In genomic region chr5:132228241-132229035, GRCh38 we compare ENCODE assay signal across 8 cellular contexts. TPM values are rescaled to one million over a fixed set of nuclear protein-coding genes. Genes with fewer than 3 reads are reported as not detected.
DNase-seq lines count a peak whose midpoint lies in the region; ATAC-seq and TF ChIP-seq lines count a peak whose summit lies in the region.

No MANE protein-coding gene starts in this region.

- peaks cover 36% of the 10 kb centered on the region for H3K4me1 Mint-ChIP-seq in activated CD8-positive, alpha-beta T cell treated with anti-CD3 and anti-CD28 coated beads, Interleukin-2, amount 10 ng/mL, durations not matched to agents 7 days and 5 days (ENCODE audit: low read depth)

- no TSS peak for BruUV-seq in HCT116 (replicated peaks; lab: Mats Ljungman, UMichigan)

- H3K27me3 Mint-ChIP-seq in activated CD8-positive, alpha-beta T cell treated with anti-CD3 and anti-CD28 coated beads, Interleukin-2, amount 10 ng/mL, durations not matched to agents 7 days and 5 days (ENCODE audit: low read depth), result peaks cover 21% of the 10 kb centered on the region

- H3K36me3 ChIP-seq in HCT116 (ENCODE audit: control insufficient read depth in 1 of 2, insufficient read depth in 2 of 2, low read length in 2 of 2), result no peaks in the 10 kb centered on the region

- POLR2A ChIA-PET in HCT116 (lab: Charles Lee), result interaction anchor here (1.2 to 2.9 kb wide), 2 partner anchors 10 to 32 kb away, joined by 3 to 7 read pairs; no protein-coding TSS in a partner anchor
- POLR2A ChIA-PET in activated CD8-positive, alpha-beta T cell treated with anti-CD3 and anti-CD28 coated beads, Interleukin-2, amount 10 ng/mL, durations not matched to agents 7 days and 5 days (lab: Charles Lee), result no interaction called here

- intact Hi-C loops in HCT116 (cut with micrococcal nuclease), result no loop called here

- peaks cover 19 to 38% of the 10 kb centered on the region in 2 experiments for H3K4me1 ChIP-seq in HCT116 (ENCODE audit: control insufficient read depth in 1 of 2, insufficient read depth in 2 of 2, low read length in 2 of 2)

- H3K4me2 ChIP-seq in HCT116 (ENCODE audit: low read length), result peak overlapping the region; percentile 98

- no peaks in the 10 kb centered on the region; the same call in 1 of the 2 replicates for H3K9me2 ChIP-seq in HCT116 (ENCODE audit: insufficient read depth)

- H3K9me3 ChIP-seq in HCT116 (ENCODE audit: control insufficient read depth in 1 of 2, insufficient read depth in 1 of 2, low read depth in 1 of 2, low read length in 2 of 2), result no peaks in the 10 kb centered on the region

- no peak overlapping the region for H3K27ac Mint-ChIP-seq in activated CD8-positive, alpha-beta T cell treated with anti-CD3 and anti-CD28 coated beads, Interleukin-2, amount 10 ng/mL, durations not matched to agents 7 days and 5 days

- H3K9ac ChIP-seq in HCT116 (ENCODE audit: low read length), result peak overlapping the region; percentile 75

- peaks cover 19% of the 10 kb centered on the region for H3K79me2 ChIP-seq in HCT116 (ENCODE audit: insufficient read depth, low read length)

- H2AFZ ChIP-seq in HCT116 (ENCODE audit: low read depth, low read length, poor library complexity, severe bottlenecking), result no peak overlapping the region

- no peak for TF ChIP-seq POLR2A in HCT116 (IDR thresholded peaks at IDR 0.05; ENCODE audit: borderline replicate concordance, extremely low read depth, insufficient read depth, insufficient read length)

- no peak for DNase-seq in HCT116 (ENCODE audit: low read depth, low spot score)
- no peak for DNase-seq in activated CD8-positive, alpha-beta T cell treated with anti-CD3 and anti-CD28 coated beads, Interleukin-2, amount 10 ng/mL, durations not matched to agents 7 days and 5 days
- DNase-seq in activated CD4-positive, alpha-beta T cell treated with anti-CD3 and anti-CD28 coated beads, Interleukin-2, amount 50 U/mL, for 48 hours, result no peak

- peak overlapping the region; percentile 44 for H3K4me3 Mint-ChIP-seq in activated CD8-positive, alpha-beta T cell treated with anti-CD3 and anti-CD28 coated beads, Interleukin-2, amount 10 ng/mL, durations not matched to agents 7 days and 5 days

- RAD21 ChIA-PET in HCT116 (lab: Charles Lee; ENCODE audit: low non-redundant PET in 1 of 2, low total read pairs in 2 of 2, uncharacterized antibody in 2 of 2, unreplicated experiment in 2 of 2), result interaction anchor here in 1 of 2 experiments (0.9 kb wide), 1 partner anchor 141 kb away, joined by 3 read pairs; the partner anchor contains the start of gene SLC22A5

- no peak for ATAC-seq in HCT116
- ATAC-seq in activated CD8-positive, alpha-beta T cell treated with anti-CD3 and anti-CD28 coated beads, Interleukin-2, amount 10 ng/mL, durations not matched to agents 7 days and 5 days, result no peak
- no peak for ATAC-seq in HG03520 (IDR thresholded peaks at IDR 0.05; ENCODE audit: unreplicated experiment)
- no peak for ATAC-seq in HG03457 (IDR thresholded peaks at IDR 0.05; ENCODE audit: unreplicated experiment)
- no peak for ATAC-seq in HG02623 (IDR thresholded peaks at IDR 0.05; ENCODE audit: unreplicated experiment)

- H4K20me1 ChIP-seq in HCT116 (ENCODE audit: insufficient read depth), result no peaks in the 10 kb centered on the region

- TF ChIP-seq RAD21 in HCT116 (IDR thresholded peaks at IDR 0.05; ENCODE audit: low read depth), result no peak

- peak overlapping the region; percentile 81 for H3K27ac ChIP-seq in HCT116 (ENCODE audit: low read depth, low read length)
- H3K27ac ChIP-seq in skin epidermis, result peak overlapping the region in 19 of 21 experiments; percentile 70 to 94 (median 89)

- no peaks in the 10 kb centered on the region for H3K9me3 Mint-ChIP-seq in activated CD8-positive, alpha-beta T cell treated with anti-CD3 and anti-CD28 coated beads, Interleukin-2, amount 10 ng/mL, durations not matched to agents 7 days and 5 days (ENCODE audit: insufficient read depth)

- H3K27me3 ChIP-seq in HCT116 (ENCODE audit: insufficient read depth, low read length), result no peaks in the 10 kb centered on the region

- no peak; a peak in 1 of 6 replicates for TF ChIP-seq CTCF in HCT116 (IDR thresholded peaks at IDR 0.05 in 2 of 3, conservative IDR thresholded peaks at IDR 0.05 in 1 of 3; ENCODE audit: borderline replicate concordance in 1 of 3, insufficient read depth in 1 of 3, low read depth in 2 of 3, low read length in 2 of 3)

- H3K4me3 ChIP-seq in HCT116 (replicated peaks in 1 of 2; ENCODE audit: low read depth in 1 of 2, low read length in 2 of 2) (peak overlapping the region; percentile 67 to 77), iPS-11a (ENCODE audit: low read depth, low read length) (peak overlapping the region; percentile 53), skin epidermis (peak overlapping the region; percentile 66 to 91 (median 73))

- H3K36me3 Mint-ChIP-seq in activated CD8-positive, alpha-beta T cell treated with anti-CD3 and anti-CD28 coated beads, Interleukin-2, amount 10 ng/mL, durations not matched to agents 7 days and 5 days (ENCODE audit: low read depth), result no peaks in the 10 kb centered on the region

- CTCF ChIA-PET in HCT116 (lab: Charles Lee), result interaction anchor here (1.4 to 1.5 kb wide), 2 partner anchors 9 to 10 kb away, joined by 6 to 14 read pairs; no protein-coding TSS in a partner anchor
- CTCF ChIA-PET in activated CD8-positive, alpha-beta T cell treated with anti-CD3 and anti-CD28 coated beads, Interleukin-2, amount 10 ng/mL, durations not matched to agents 7 days and 5 days (lab: Charles Lee), result interaction anchor here (3.3 kb wide), 1 partner anchor 9 kb away, joined by 31 read pairs; no protein-coding TSS in a partner anchor

TF ChIP-seq in HCT116, 20 proteins besides CTCF, POLR2A, EP300 and RAD21:
- no peak for TF ChIP-seq ATF3 (IDR thresholded peaks at IDR 0.05)
- peak; percentile 39; the same call in 1 of the 2 replicates for TF ChIP-seq ZFX (IDR thresholded peaks at IDR 0.05)
- TF ChIP-seq SP1 (IDR thresholded peaks at IDR 0.05; ENCODE audit: low read depth), result no peak
- no peak for TF ChIP-seq POLR2AphosphoS5 (IDR thresholded peaks at IDR 0.05; ENCODE audit: low read depth, low read length)

RNA-seq across cellular contexts. Expression of gene P4HA2, which starts 0.8 kb away (rescaled TPM):
- total RNA-seq in HCT116 (2021; ENCODE audit: unreplicated experiment), result 29.0 TPM
- 60.4 and 81.2 TPM in 2 replicates for polyA plus RNA-seq in HCT116 (2012)
- total RNA-seq in activated CD8-positive, alpha-beta T cell treated with anti-CD3 and anti-CD28 coated beads, Interleukin-2, amount 10 ng/mL, durations not matched to agents 7 days and 5 days, result 10 to 100 TPM; 11.4 to 13.5 TPM

RNA-seq across cellular contexts. Expression of gene PDLIM4, which starts 29.1 kb away (rescaled TPM):
- not detected for total RNA-seq in HCT116 (2021; ENCODE audit: unreplicated experiment)
- polyA plus RNA-seq in HCT116 (2012), result 0.12 and 0.30 TPM in 2 replicates
- total RNA-seq in activated CD8-positive, alpha-beta T cell treated with anti-CD3 and anti-CD28 coated beads, Interleukin-2, amount 10 ng/mL, durations not matched to agents 7 days and 5 days, result not detected
